In genomic region chr3:43584043-43584826, GRCh38 we compare ENCODE assay signal across 1 cellular context.
TF ChIP-seq lines count a peak whose summit lies in the region.

No MANE protein-coding gene starts in this region.

TF ChIP-seq in K562, 482 proteins besides CTCF, POLR2A, EP300 and RAD21 (continued from another document and continues in another):
- TF ChIP-seq NCOR1 (IDR thresholded peaks at IDR 0.05) (peak; percentile 42; the same call in 1 of the 2 replicates), CREM (IDR thresholded peaks at IDR 0.05; ENCODE audit: low read depth) (0 out of 2 replicates have a peak, but pooled peaks have one; percentile 9), ELF4 (CRISPR knock-in tag; IDR thresholded peaks at IDR 0.05) (peak; percentile 99), ZNF277 (CRISPR knock-in tag; IDR thresholded peaks at IDR 0.05; ENCODE audit: borderline replicate concordance) (no peak), ZNF717 (CRISPR knock-in tag; IDR thresholded peaks at IDR 0.05) (0 out of 2 replicates have a peak, but pooled peaks have one; percentile 50), MBD1 (CRISPR knock-in tag; IDR thresholded peaks at IDR 0.05) (peak; percentile 95), ZKSCAN8 (CRISPR knock-in tag; IDR thresholded peaks at IDR 0.05) (peak; percentile 97), ZNF280B (CRISPR knock-in tag; IDR thresholded peaks at IDR 0.05) (0 out of 2 replicates have a peak, but pooled peaks have one; percentile 85), SAFB2 (IDR thresholded peaks at IDR 0.05; ENCODE audit: borderline replicate concordance, low read depth, low read length, severe bottlenecking) (no peak), ZNF655 (CRISPR knock-in tag; IDR thresholded peaks at IDR 0.05) (peak; percentile 88; the same call in 1 of the 2 replicates), NR2F6 (CRISPR knock-in tag; IDR thresholded peaks at IDR 0.05) (peak; percentile 94), HOMEZ (CRISPR knock-in tag; IDR thresholded peaks at IDR 0.05) (peak; percentile 98), HIVEP1 (CRISPR knock-in tag; IDR thresholded peaks at IDR 0.05) (peak; percentile 98), GTF2E2 (tag; IDR thresholded peaks at IDR 0.05) (0 out of 2 replicates have a peak, but pooled peaks have one; percentile 40), ARHGAP35 (IDR thresholded peaks at IDR 0.05; ENCODE audit: partially characterized antibody) (no peak), ARID4B (CRISPR knock-in tag; IDR thresholded peaks at IDR 0.05) (0 out of 2 replicates have a peak, but pooled peaks have one; percentile 31), ARID3A (IDR thresholded peaks at IDR 0.05; ENCODE audit: borderline replicate concordance, low read depth, low read length) (peak; percentile 74), ZNF785 (CRISPR knock-in tag; IDR thresholded peaks at IDR 0.05) (peak; percentile 85), GMEB1 (CRISPR knock-in tag; IDR thresholded peaks at IDR 0.05) (peak; percentile 84), DEAF1 (CRISPR knock-in tag; IDR thresholded peaks at IDR 0.05) (peak; percentile 86), GABPA (tag; conservative IDR thresholded peaks at IDR 0.05; ENCODE audit: low read depth) (peak; percentile 55; the same call in 1 of the 2 replicates), HCFC1 (IDR thresholded peaks at IDR 0.05; ENCODE audit: low read depth, low read length) (no peak), MEF2D (tag; conservative IDR thresholded peaks at IDR 0.05; ENCODE audit: low read depth) (peak; percentile 99), ERF (CRISPR knock-in tag; IDR thresholded peaks at IDR 0.05) (peak; percentile 99), FOXA1 (IDR thresholded peaks at IDR 0.05; ENCODE audit: borderline replicate concordance) (peak; percentile 64; the same call in 1 of the 2 replicates), DDX20 (tag; IDR thresholded peaks at IDR 0.05; ENCODE audit: low read depth) (peak; percentile 96), CUX1 (CRISPR knock-in tag; IDR thresholded peaks at IDR 0.05) (peak; percentile 98), CBX3 (IDR thresholded peaks at IDR 0.05; ENCODE audit: borderline replicate concordance in 1 of 2, low read length in 2 of 2) (peak in 1 of 2 experiments; percentile 44; a peak in 1 of 3 replicates), CHD2 (IDR thresholded peaks at IDR 0.05; ENCODE audit: low read depth, low read length) (no peak), ZFP1 (CRISPR knock-in tag; IDR thresholded peaks at IDR 0.05) (peak; percentile 88), NEUROD1 (IDR thresholded peaks at IDR 0.05; ENCODE audit: borderline replicate concordance, low read depth, low read length, partially characterized antibody) (peak; percentile 16), MECOM (CRISPR knock-in tag; IDR thresholded peaks at IDR 0.05) (peak; percentile 99), CREB1 (IDR thresholded peaks at IDR 0.05) (no peak), CREB1 (CRISPR knock-in tag; IDR thresholded peaks at IDR 0.05) (no peak)
